Comparison of ENCODE assay signal across 1 cellular context in the genomic region with DNA sequence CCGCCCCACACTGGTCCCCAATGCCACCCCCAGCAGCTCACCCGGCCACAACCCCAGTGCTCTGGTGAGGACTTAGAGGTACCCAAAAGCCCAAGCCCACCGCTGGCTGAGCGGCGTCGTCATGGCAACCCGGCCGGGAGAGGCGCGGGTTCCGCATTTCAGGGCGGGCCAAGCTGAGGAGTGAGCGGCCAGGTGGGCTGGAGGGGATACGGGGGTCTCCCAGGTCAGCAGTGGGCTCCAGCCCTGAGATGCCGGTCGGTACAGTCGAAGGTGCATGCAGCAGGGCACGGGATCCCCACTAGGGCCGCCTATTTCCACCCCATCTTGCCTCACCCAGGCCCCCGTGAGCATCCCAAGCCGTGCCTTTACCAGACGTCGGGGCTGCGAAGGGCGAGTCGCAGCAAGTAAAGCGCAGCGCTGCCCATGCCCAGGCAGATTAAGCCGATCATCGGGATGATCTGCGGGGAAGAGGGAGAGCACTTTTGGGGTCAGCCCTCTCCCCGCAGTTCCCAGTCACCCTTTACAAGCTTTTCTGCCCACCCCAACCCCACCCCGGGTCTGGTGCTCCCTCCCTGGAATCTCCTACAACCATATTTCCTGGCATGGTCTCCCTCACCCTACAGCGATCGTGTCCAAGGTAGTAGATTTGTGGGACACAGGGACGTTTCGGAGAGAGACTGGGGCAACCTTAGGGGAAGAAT.
TF ChIP-seq lines count a peak whose summit lies in the region.

No MANE protein-coding gene starts in this region.

TF ChIP-seq in K562, 482 proteins besides CTCF, POLR2A, EP300 and RAD21 (continued from another document):
- TF ChIP-seq SIRT6 (IDR thresholded peaks at IDR 0.05; ENCODE audit: low read depth, low read length) (no peak), NCOA6 (IDR thresholded peaks at IDR 0.05) (no peak), PHB (CRISPR knock-in tag; IDR thresholded peaks at IDR 0.05) (no peak), SMAD4 (CRISPR knock-in tag; conservative IDR thresholded peaks at IDR 0.05) (no peak)
- TF ChIP-seq, protein P1, sequence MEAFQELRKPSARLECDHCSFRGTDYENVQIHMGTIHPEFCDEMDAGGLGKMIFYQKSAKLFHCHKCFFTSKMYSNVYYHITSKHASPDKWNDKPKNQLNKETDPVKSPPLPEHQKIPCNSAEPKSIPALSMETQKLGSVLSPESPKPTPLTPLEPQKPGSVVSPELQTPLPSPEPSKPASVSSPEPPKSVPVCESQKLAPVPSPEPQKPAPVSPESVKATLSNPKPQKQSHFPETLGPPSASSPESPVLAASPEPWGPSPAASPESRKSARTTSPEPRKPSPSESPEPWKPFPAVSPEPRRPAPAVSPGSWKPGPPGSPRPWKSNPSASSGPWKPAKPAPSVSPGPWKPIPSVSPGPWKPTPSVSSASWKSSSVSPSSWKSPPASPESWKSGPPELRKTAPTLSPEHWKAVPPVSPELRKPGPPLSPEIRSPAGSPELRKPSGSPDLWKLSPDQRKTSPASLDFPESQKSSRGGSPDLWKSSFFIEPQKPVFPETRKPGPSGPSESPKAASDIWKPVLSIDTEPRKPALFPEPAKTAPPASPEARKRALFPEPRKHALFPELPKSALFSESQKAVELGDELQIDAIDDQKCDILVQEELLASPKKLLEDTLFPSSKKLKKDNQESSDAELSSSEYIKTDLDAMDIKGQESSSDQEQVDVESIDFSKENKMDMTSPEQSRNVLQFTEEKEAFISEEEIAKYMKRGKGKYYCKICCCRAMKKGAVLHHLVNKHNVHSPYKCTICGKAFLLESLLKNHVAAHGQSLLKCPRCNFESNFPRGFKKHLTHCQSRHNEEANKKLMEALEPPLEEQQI (IDR thresholded peaks at IDR 0.05), result no peak
